Comparison of ENCODE assay signal across 1 cellular context in genomic region chr2:191690327-191690726, GRCh38.
TF ChIP-seq lines count a peak whose summit lies in the region.

No MANE protein-coding gene starts in this region.

TF ChIP-seq in IMR-90, 13 proteins besides CTCF, POLR2A, EP300 and RAD21 (continued from another document):
- TF ChIP-seq CEBPB (IDR thresholded peaks at IDR 0.05; ENCODE audit: low read depth, low read length) (no peak), RFX5 (IDR thresholded peaks at IDR 0.05; ENCODE audit: low read depth, low read length) (no peak), MXI1 (IDR thresholded peaks at IDR 0.05; ENCODE audit: borderline replicate concordance, low read depth, low read length) (no peak), SMC3 (IDR thresholded peaks at IDR 0.05; ENCODE audit: low read depth, low read length) (no peak), MAFK (IDR thresholded peaks at IDR 0.05; ENCODE audit: low read depth, low read length) (no peak), CHD1 (IDR thresholded peaks at IDR 0.05; ENCODE audit: low read depth, low read length) (no peak), ELK1 (IDR thresholded peaks at IDR 0.05; ENCODE audit: borderline replicate concordance, low read depth, low read length) (no peak), RCOR1 (IDR thresholded peaks at IDR 0.05; ENCODE audit: insufficient replicate concordance, low read length) (no peak), NFE2L2 (IDR thresholded peaks at IDR 0.05; ENCODE audit: low read depth, low read length) (no peak)
- TF ChIP-seq, protein P1, sequence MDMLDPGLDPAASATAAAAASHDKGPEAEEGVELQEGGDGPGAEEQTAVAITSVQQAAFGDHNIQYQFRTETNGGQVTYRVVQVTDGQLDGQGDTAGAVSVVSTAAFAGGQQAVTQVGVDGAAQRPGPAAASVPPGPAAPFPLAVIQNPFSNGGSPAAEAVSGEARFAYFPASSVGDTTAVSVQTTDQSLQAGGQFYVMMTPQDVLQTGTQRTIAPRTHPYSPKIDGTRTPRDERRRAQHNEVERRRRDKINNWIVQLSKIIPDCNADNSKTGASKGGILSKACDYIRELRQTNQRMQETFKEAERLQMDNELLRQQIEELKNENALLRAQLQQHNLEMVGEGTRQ (IDR thresholded peaks at IDR 0.05; ENCODE audit: low read depth, low read length) = no peak
